ENCODE assay signal across 15 cellular contexts in the genomic region with DNA sequence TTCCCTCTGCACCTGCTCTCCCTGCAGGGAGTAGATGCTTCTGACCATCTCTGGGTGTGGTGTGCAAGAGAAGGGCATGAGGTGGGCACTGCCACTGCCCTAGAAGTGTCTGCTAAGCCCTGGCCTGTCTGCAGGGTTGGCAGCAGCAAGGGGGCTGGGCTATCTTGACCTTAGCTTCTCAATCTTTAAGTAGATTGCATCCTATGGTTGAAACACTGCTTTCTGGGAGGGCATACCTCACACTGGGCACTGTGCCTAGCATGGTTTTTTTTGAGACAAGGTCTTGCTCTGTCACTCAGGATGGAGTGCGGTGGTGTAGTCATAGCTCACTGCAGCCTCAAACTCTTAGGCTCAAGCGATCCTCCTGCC. TPM values are rescaled to one million over a fixed set of nuclear protein-coding genes. Genes with fewer than 3 reads are reported as not detected.
DNase-seq lines count a peak whose midpoint lies in the region; ATAC-seq and TF ChIP-seq lines count a peak whose summit lies in the region.
"Had no signal": no experiment of that assay in that cellular context is flagged by ENCODE, and none has a peak within 500 bp of the region (broad histone marks: within the 10 kb centered on the region; RNA-seq: fewer than 3 reads in every experiment).

No MANE protein-coding gene starts in this region.

- intact Hi-C loops in activated CD4-positive, alpha-beta T cell treated with anti-CD3 and anti-CD28 coated beads for 36 hours (cut with DNase I, micrococcal nuclease): loop anchor here in 1 of 2 experiments (5.0 kb wide), 1 partner anchor 52 kb away; no protein-coding TSS in a partner anchor

- DNase-seq in A172 (ENCODE audit: low spot score) (peak; percentile 84), M059J (ENCODE audit: low read depth) (peak; percentile 86), amniotic epithelial cell (ENCODE audit: low read depth) (peak; percentile 46), foreskin keratinocyte (no peak), SIG-M5 treated with dmso at 0.1 percent for 504 hours (lab: John Stamatoyannopoulos, UW; ENCODE audit: unreplicated experiment) (no peak), ecto neural progenitor cell (ENCODE audit: low spot score) (no peak)
- DNase-seq in activated CD4-positive, alpha-beta T cell treated with anti-CD3 and anti-CD28 coated beads for 36 hours: no peak
- DNase-seq: activated effector memory CD4-positive, alpha-beta T cell treated with anti-CD3 and anti-CD28 coated beads, Interleukin-2, amount 50 U/mL, for 16 hours; CD8-positive, alpha-beta T cell; cortex of kidney; NCI-H446; upper lobe of right lung had no signal

- H3K36me3 Mint-ChIP-seq in activated CD4-positive, alpha-beta T cell treated with anti-CD3 and anti-CD28 coated beads for 36 hours (ENCODE audit: low read depth): no peaks in the 10 kb centered on the region
- H3K36me3 Mint-ChIP-seq: CD8-positive, alpha-beta T cell had no signal

- no peaks in the 10 kb centered on the region for H3K4me1 Mint-ChIP-seq in activated CD4-positive, alpha-beta T cell treated with anti-CD3 and anti-CD28 coated beads for 36 hours
- H3K4me1 Mint-ChIP-seq: neural crest cell had no signal

- no peak overlapping the region for H3K27ac ChIP-seq in foreskin keratinocyte
- H3K27ac ChIP-seq: upper lobe of right lung had no signal

- no peaks in the 10 kb centered on the region for H3K27me3 Mint-ChIP-seq in activated CD4-positive, alpha-beta T cell treated with anti-CD3 and anti-CD28 coated beads for 36 hours
- H3K27me3 Mint-ChIP-seq: stimulated activated naive CD8-positive, alpha-beta T cell treated with anti-CD3 and anti-CD28 coated beads, Interleukin-15, Interleukin-2, amounts not matched to agents 100 ng/mL and 50 ng/mL, for 24 hours had no signal

- no peaks in the 10 kb centered on the region for H3K27me3 ChIP-seq in foreskin keratinocyte
- H3K27me3 ChIP-seq: upper lobe of right lung had no signal

- POLR2A ChIA-PET in activated CD4-positive, alpha-beta T cell treated with anti-CD3 and anti-CD28 coated beads for 36 hours (lab: Charles Lee): interaction anchor here (0.5 kb wide), 1 partner anchor 28 kb away, joined by 5 read pairs; no protein-coding TSS in a partner anchor

- CTCF ChIA-PET in activated CD4-positive, alpha-beta T cell treated with anti-CD3 and anti-CD28 coated beads for 36 hours (lab: Charles Lee): no interaction called here

- ATAC-seq in foreskin keratinocyte (peak; percentile 14), GM21825 (IDR thresholded peaks at IDR 0.05; ENCODE audit: unreplicated experiment) (no peak)
- ATAC-seq in activated CD4-positive, alpha-beta T cell treated with anti-CD3 and anti-CD28 coated beads for 36 hours: no peak
- ATAC-seq: CD8-positive, alpha-beta T cell had no signal

- H3K9me3 Mint-ChIP-seq in activated CD4-positive, alpha-beta T cell treated with anti-CD3 and anti-CD28 coated beads for 36 hours (ENCODE audit: low read depth): no peaks in the 10 kb centered on the region
- H3K9me3 Mint-ChIP-seq: CD8-positive, alpha-beta T cell; neural crest cell; stimulated activated naive CD8-positive, alpha-beta T cell treated with anti-CD3 and anti-CD28 coated beads, Interleukin-15, Interleukin-2, amounts not matched to agents 100 ng/mL and 50 ng/mL, for 24 hours had no signal

- no peak for TF ChIP-seq CTCF in foreskin keratinocyte (conservative IDR thresholded peaks at IDR 0.05)

- peaks cover 6% of the 10 kb centered on the region for H3K4me1 ChIP-seq in foreskin keratinocyte
- H3K4me1 ChIP-seq: upper lobe of right lung had no signal

- H3K27ac Mint-ChIP-seq in activated CD4-positive, alpha-beta T cell treated with anti-CD3 and anti-CD28 coated beads for 36 hours: no peak overlapping the region
- H3K27ac Mint-ChIP-seq: CD8-positive, alpha-beta T cell; stimulated activated naive CD8-positive, alpha-beta T cell treated with anti-CD3 and anti-CD28 coated beads, Interleukin-15, Interleukin-2, amounts not matched to agents 100 ng/mL and 50 ng/mL, for 24 hours had no signal

- H3K4me3 Mint-ChIP-seq in activated CD4-positive, alpha-beta T cell treated with anti-CD3 and anti-CD28 coated beads for 36 hours: no peak overlapping the region
- H3K4me3 Mint-ChIP-seq: CD8-positive, alpha-beta T cell; neural crest cell; stimulated activated naive CD8-positive, alpha-beta T cell treated with anti-CD3 and anti-CD28 coated beads, Interleukin-15, Interleukin-2, amounts not matched to agents 100 ng/mL and 50 ng/mL, for 24 hours had no signal

RNA-seq across cellular contexts. Expression of gene CLIP2, which starts 54.9 kb away (rescaled TPM):
- 43.9 and 47.4 TPM in 2 replicates for total RNA-seq in A172 (2014; rRNA removed; shearing (Covaris generic))
- total RNA-seq in M059J (2014; rRNA removed; shearing (Covaris generic)): 11.5 and 18.8 TPM in 2 replicates
- 11.9 and 12.7 TPM in 2 replicates for total RNA-seq in foreskin keratinocyte
- 5.4 and 5.7 TPM in 2 replicates for polyA plus RNA-seq in foreskin keratinocyte
- 1 to 10 TPM; 1.4 to 1.8 TPM for total RNA-seq in activated CD4-positive, alpha-beta T cell treated with anti-CD3 and anti-CD28 coated beads for 36 hours

Comparison
In these comparisons a context has a peak if more than half of its experiments do, and no peak if none do; other contexts are left out.
1. DNase-seq: peak in A172 (single experiment), M059J (single experiment) and amniotic epithelial cell (single experiment); none in foreskin keratinocyte (0 of 2), SIG-M5 treated with dmso at 0.1 percent for 504 hours (single experiment), activated CD4-positive, alpha-beta T cell treated with anti-CD3 and anti-CD28 coated beads for 36 hours (single experiment) and ecto neural progenitor cell (single experiment).